Comparison of ENCODE assay signal across 8 cellular contexts in the genomic region with DNA sequence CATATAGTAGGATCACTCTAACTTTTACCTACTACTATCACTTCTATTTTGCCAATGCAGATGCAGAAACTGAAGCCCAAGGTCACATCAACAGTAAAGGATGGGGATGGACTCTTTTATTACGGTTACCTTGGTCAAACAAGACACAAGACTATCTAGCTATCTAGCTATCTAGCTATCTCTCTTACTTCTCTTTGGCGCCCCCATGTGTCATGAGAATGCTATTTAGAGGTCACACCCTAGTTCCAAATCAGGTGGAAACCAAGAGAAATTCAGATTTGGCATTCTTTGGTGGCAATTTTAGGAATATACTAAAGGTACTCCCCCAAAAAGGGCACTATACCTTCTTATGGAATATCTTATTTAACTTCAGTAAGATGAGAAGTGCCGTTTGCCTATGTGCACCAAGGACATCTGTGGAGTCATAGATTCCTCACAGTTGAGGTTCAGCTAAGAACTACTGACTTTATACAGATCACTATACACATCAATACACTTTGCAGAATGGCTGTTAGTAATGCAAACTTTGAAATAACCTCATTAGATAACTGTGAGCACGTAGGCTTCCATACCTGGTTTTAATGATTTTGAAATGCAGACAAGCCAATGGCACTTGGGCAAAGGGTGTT. TPM values are rescaled to one million over a fixed set of nuclear protein-coding genes. Genes with fewer than 3 reads are reported as not detected.
DNase-seq lines count a peak whose midpoint lies in the region; ATAC-seq, FAIRE-seq and TF ChIP-seq lines count a peak whose summit lies in the region.

No MANE protein-coding gene starts in this region.

- H3K27ac Mint-ChIP-seq in activated T-cell treated with anti-CD3 and anti-CD28 coated beads, Interleukin-2, amount 50 U/mL, for 24 hours: no peak overlapping the region
- H3K27ac Mint-ChIP-seq in memory B cell: no peak overlapping the region

- H3K4me1 ChIP-seq in K562 (replicated peaks in 1 of 2; ENCODE audit: control insufficient read depth in 2 of 2, insufficient read depth in 2 of 2, low read length in 2 of 2): peaks cover 0 to 12% of the 10 kb centered on the region in 2 experiments; a peak in 1 of 5 replicates

- CTCF ChIA-PET in K562 (lab: Yijun Ruan, JAX; ENCODE audit: low intra/inter-chr PET ratio): interaction anchor here (0.6 kb wide), 1 partner anchor 269 kb away, joined by 3 read pairs; no protein-coding TSS in a partner anchor

- in situ Hi-C loops in K562 (cut with MboI): no loop called here

- no peak overlapping the region for H3K9ac ChIP-seq in K562 (ENCODE audit: insufficient read depth in 1 of 2, low read depth in 2 of 2, low read length in 2 of 2)

- no peaks in the 10 kb centered on the region for H3K9me3 ChIP-seq in K562 (replicated peaks; ENCODE audit: control insufficient read depth, insufficient read depth, low read depth, low read length)

- no peak overlapping the region for H3K4me3 ChIP-seq in K562

- no peak for FAIRE-seq in K562 (lab: Jason Lieb, UNC)

- peaks cover 27 to 30% of the 10 kb centered on the region in 2 experiments for H3K27me3 ChIP-seq in K562 (ENCODE audit: control insufficient read depth in 2 of 2, insufficient read depth in 2 of 2, low read length in 2 of 2)

- H3K79me2 ChIP-seq in K562 (ENCODE audit: control insufficient read depth, insufficient read depth, low read length): no peaks in the 10 kb centered on the region

- TF ChIP-seq POLR2A in K562 (conservative IDR thresholded peaks at IDR 0.05): no peak

- no peaks in the 10 kb centered on the region for H3K9me3 Mint-ChIP-seq in activated T-cell treated with anti-CD3 and anti-CD28 coated beads, Interleukin-2, amount 50 U/mL, for 24 hours
- H3K9me3 Mint-ChIP-seq in memory B cell: no peaks in the 10 kb centered on the region

- no peaks in the 10 kb centered on the region for H3K36me3 ChIP-seq in K562 (ENCODE audit: control insufficient read depth, insufficient read depth, low read length)

- WGBS in K562 (ENCODE audit: insufficient coverage, low coverage, missing lambda C conversion rate): 4% methylated on average over 4 of the region's 4 CpGs

- TF ChIP-seq EP300 in K562 (IDR thresholded peaks at IDR 0.05; ENCODE audit: low read length): no peak

- TF ChIP-seq RAD21 in K562 (CRISPR knock-in tag; conservative IDR thresholded peaks at IDR 0.05 in 1 of 2, IDR thresholded peaks at IDR 0.05 in 1 of 2): peak; percentile 61 to 77

- H3K27me3 Mint-ChIP-seq in activated T-cell treated with anti-CD3 and anti-CD28 coated beads, Interleukin-2, amount 50 U/mL, for 24 hours: peaks cover 34% of the 10 kb centered on the region
- peaks cover 9% of the 10 kb centered on the region for H3K27me3 Mint-ChIP-seq in memory B cell

- no peak overlapping the region for H3K4me3 Mint-ChIP-seq in activated T-cell treated with anti-CD3 and anti-CD28 coated beads, Interleukin-2, amount 50 U/mL, for 24 hours
- no peak overlapping the region for H3K4me3 Mint-ChIP-seq in memory B cell

- H3K4me2 ChIP-seq in K562 (ENCODE audit: insufficient read depth, low read length): no peak overlapping the region

- no peaks in the 10 kb centered on the region for H3K36me3 Mint-ChIP-seq in activated T-cell treated with anti-CD3 and anti-CD28 coated beads, Interleukin-2, amount 50 U/mL, for 24 hours (ENCODE audit: low read depth)
- H3K36me3 Mint-ChIP-seq in memory B cell: no peaks in the 10 kb centered on the region

- no peaks in the 10 kb centered on the region for H3K9me1 ChIP-seq in K562 (ENCODE audit: control insufficient read depth, insufficient read depth, low read length)

- DNase-seq in activated T-cell treated with anti-CD3 and anti-CD28 coated beads for 1 hour (ENCODE audit: low read depth) (peak; percentile 56), HT-29 (ENCODE audit: low spot score) (peak; percentile 77), RPMI8226 (peak; percentile 80), K562 (ENCODE audit: extremely low read depth in 1 of 4, low spot score in 3 of 4) (peak; percentile 47 to 70 (median 51)), memory B cell (ENCODE audit: low spot score in 2 of 2) (peak; percentile 33 to 49)
- no peak for DNase-seq in activated T-cell treated with anti-CD3 and anti-CD28 coated beads, Interleukin-2, amount 50 U/mL, for 24 hours

- no peaks in the 10 kb centered on the region for H4K20me1 ChIP-seq in K562 (replicated peaks; ENCODE audit: control insufficient read depth, insufficient read depth, low read length)

- H2AFZ ChIP-seq in K562 (ENCODE audit: low read depth, low read length): no peak overlapping the region

- intact Hi-C loops in K562 (cut with micrococcal nuclease): loop anchor here (1.0 to 5.0 kb wide), 2 partner anchors 118 to 576 kb away; no protein-coding TSS in a partner anchor

- H3K27ac ChIP-seq in K562 (ENCODE audit: extremely low read depth, low read depth, low read length): no peak overlapping the region

- no TSS peak for BruUV-seq in K562 (replicated peaks; lab: Mats Ljungman, UMichigan)

- ATAC-seq in K562 (peak; percentile 85), memory B cell (ENCODE audit: low read depth) (peak; percentile 54), GM18520 (IDR thresholded peaks at IDR 0.05; ENCODE audit: unreplicated experiment) (no peak), GM19452 (IDR thresholded peaks at IDR 0.05; ENCODE audit: unreplicated experiment) (no peak)

- peaks cover 4% of the 10 kb centered on the region for H3K4me1 Mint-ChIP-seq in activated T-cell treated with anti-CD3 and anti-CD28 coated beads, Interleukin-2, amount 50 U/mL, for 24 hours (ENCODE audit: low read depth)
- H3K4me1 Mint-ChIP-seq in memory B cell: peaks cover 3% of the 10 kb centered on the region

- POLR2A ChIA-PET in K562 (lab: Yijun Ruan, JAX): interaction anchor here (0.5 to 1.0 kb wide), 3 partner anchors 31 to 51 kb away, joined by 3 to 5 read pairs (median 4); no protein-coding TSS in a partner anchor

- peak; percentile 59 to 79 (median 69); a peak in 5 of 6 replicates for TF ChIP-seq CTCF in K562 (IDR thresholded peaks at IDR 0.05 in 2 of 3, conservative IDR thresholded peaks at IDR 0.05 in 1 of 3; ENCODE audit: insufficient read depth in 2 of 3, low read depth in 1 of 3, low read length in 3 of 3)

TF ChIP-seq in K562, 482 proteins besides CTCF, POLR2A, EP300 and RAD21 (continues in another document):
- 0 out of 2 replicates have a peak, but pooled peaks have one; percentile 42 for TF ChIP-seq DEAF1 (CRISPR knock-in tag; IDR thresholded peaks at IDR 0.05)
- TF ChIP-seq ZBTB12 (CRISPR knock-in tag; IDR thresholded peaks at IDR 0.05): no peak
- TF ChIP-seq ARID2 (IDR thresholded peaks at IDR 0.05): 0 out of 2 replicates have a peak, but pooled peaks have one; percentile 12
- no peak for TF ChIP-seq CAMTA2 (CRISPR knock-in tag; conservative IDR thresholded peaks at IDR 0.05)
- TF ChIP-seq ESRRA (IDR thresholded peaks at IDR 0.05; ENCODE audit: borderline replicate concordance, low read depth): peak; percentile 12; the same call in 1 of the 2 replicates
- peak; percentile 75 for TF ChIP-seq HMBOX1 (IDR thresholded peaks at IDR 0.05)

RNA-seq across cellular contexts. Expression of gene ZNF648, which starts 6.7 kb away (rescaled TPM):
- not detected in 2 replicates for total RNA-seq in HT-29 (2014; rRNA removed; shearing (Covaris generic))
- not detected in 2 replicates for total RNA-seq in K562 (2011; cell fraction: chromatin; rRNA removed; ENCODE audit: low replicate concordance)
- not detected in 2 replicates for total RNA-seq in K562 (2011; cell fraction: nucleolus; rRNA removed)
- total RNA-seq in K562 (2011; cell fraction: nucleoplasm; rRNA removed): 0.07 TPM in 1 of 2 replicates, not detected in the other
- total RNA-seq in K562 (2014; rRNA removed) (0.18 and 0.20 TPM in 2 replicates), K562 (2014; rRNA removed; fragmentation: Illumina TruSeq; extraction: Trizol) (0.06 and 0.15 TPM in 2 replicates), K562 (2015; rRNA removed; fragmentation: Illumina TruSeq; extraction: Trizol) (0.11 and 0.34 TPM in 2 replicates), K562 (2021) (0.22 and 0.27 TPM in 2 replicates)
- polyA plus RNA-seq in K562 (2011; rRNA removed) (not detected in 2 replicates), K562 (2014; fragmentation: Illumina TruSeq; extraction: Trizol) (0.18 and 0.21 TPM in 2 replicates), K562 (2014; fragmentation: Nextera tagmentation; extraction: Ambion mirVana) (under 1 TPM in 1 of 2 experiments, not detected in 1; 0.06 TPM), K562 (2014; rRNA removed) (0.11 and 0.25 TPM in 2 replicates)
- not detected in 2 replicates for polyA plus RNA-seq in K562 (2011; cell fraction: cytosol; rRNA removed)
- not detected in 2 replicates for polyA plus RNA-seq in K562 (2011; cell fraction: nucleus; rRNA removed)
- polyA plus RNA-seq in K562 (2012): 0.10 and 0.14 TPM in 2 replicates
- polyA minus RNA-seq in K562 (2011; rRNA and poly(A)+ RNA removed): not detected in 2 replicates
- not detected in 2 replicates for polyA minus RNA-seq in K562 (2011; cell fraction: cytosol; rRNA and poly(A)+ RNA removed)
- polyA minus RNA-seq in K562 (2011; cell fraction: nucleus; rRNA and poly(A)+ RNA removed): not detected in 2 replicates

Comparison
In these comparisons a context has a peak if more than half of its experiments do, and no peak if none do; other contexts are left out.
1. ATAC-seq: peak in K562 (single experiment) and memory B cell (single experiment); none in GM18520 (single experiment) and GM19452 (single experiment).